7 cellular contexts compared by ENCODE assay signal in genomic region chr20:53162251-53162835, GRCh38.
DNase-seq lines count a peak whose midpoint lies in the region; ATAC-seq and TF ChIP-seq lines count a peak whose summit lies in the region.

No MANE protein-coding gene starts in this region.

- H3K4me2 ChIP-seq in HCT116 (ENCODE audit: low read length), result peak overlapping the region; percentile 56

- H3K27ac ChIP-seq in HCT116 (ENCODE audit: low read depth, low read length), result no peak overlapping the region
- peak overlapping the region; percentile 29 for H3K27ac ChIP-seq in ectodermal cell (ENCODE audit: insufficient read depth, low read depth, low read length, poor library complexity, severe bottlenecking)
- H3K27ac ChIP-seq in naive thymus-derived CD4-positive, alpha-beta T cell (ENCODE audit: low read depth, low read length), result no peak overlapping the region

- H3K27me3 ChIP-seq in HCT116 (ENCODE audit: insufficient read depth, low read length), result no peaks in the 10 kb centered on the region
- no peaks in the 10 kb centered on the region for H3K27me3 ChIP-seq in ectodermal cell (ENCODE audit: control insufficient read depth, insufficient read depth, low read length, poor library complexity, severe bottlenecking)
- no peaks in the 10 kb centered on the region for H3K27me3 ChIP-seq in naive thymus-derived CD4-positive, alpha-beta T cell (ENCODE audit: control insufficient read depth in 2 of 2, insufficient read depth in 2 of 2, low read length in 2 of 2)

- H3K4me1 ChIP-seq in HCT116 (ENCODE audit: control insufficient read depth in 1 of 2, insufficient read depth in 2 of 2, low read length in 2 of 2) (peaks cover 6 to 11% of the 10 kb centered on the region in 2 experiments; a peak in 3 of 4 replicates), ectodermal cell (ENCODE audit: control insufficient read depth, insufficient read depth, low read length) (peaks cover 7% of the 10 kb centered on the region)
- no peaks in the 10 kb centered on the region for H3K4me1 ChIP-seq in naive thymus-derived CD4-positive, alpha-beta T cell (ENCODE audit: control insufficient read depth in 2 of 2, insufficient read depth in 2 of 2, low read length in 2 of 2)

- H3K4me3 Mint-ChIP-seq in nephron progenitor cell, result peak overlapping the region; percentile 70
- H3K4me3 Mint-ChIP-seq in naive thymus-derived CD4-positive, alpha-beta T cell, result peak overlapping the region in 2 of 10 donors; percentile 18 to 27

- H3K9me3 ChIP-seq in HCT116 (ENCODE audit: control insufficient read depth in 1 of 2, insufficient read depth in 1 of 2, low read depth in 1 of 2, low read length in 2 of 2) (no peaks in the 10 kb centered on the region), ectodermal cell (ENCODE audit: control insufficient read depth, low read length) (no peaks in the 10 kb centered on the region)
- no peaks in the 10 kb centered on the region for H3K9me3 ChIP-seq in naive thymus-derived CD4-positive, alpha-beta T cell (ENCODE audit: control insufficient read depth in 2 of 3, low read length in 3 of 3)

- H3K9me3 Mint-ChIP-seq in nephron progenitor cell, result peaks cover 8% of the 10 kb centered on the region
- peaks cover 0 to 9% (median 0%) of the 10 kb centered on the region in 11 donors for H3K9me3 Mint-ChIP-seq in naive thymus-derived CD4-positive, alpha-beta T cell

- H3K79me2 ChIP-seq in HCT116 (ENCODE audit: insufficient read depth, low read length), result no peaks in the 10 kb centered on the region

- no TSS peak for BruUV-seq in HCT116 (replicated peaks; lab: Mats Ljungman, UMichigan)

- H3K9ac ChIP-seq in HCT116 (ENCODE audit: low read length), result no peak overlapping the region

- no peaks in the 10 kb centered on the region for H3K9me2 ChIP-seq in HCT116 (ENCODE audit: insufficient read depth)

- H3K27me3 Mint-ChIP-seq in nephron progenitor cell (ENCODE audit: low read depth, poor library complexity), result no peaks in the 10 kb centered on the region
- peaks cover 0 to 5% (median 0%) of the 10 kb centered on the region in 5 donors for H3K27me3 Mint-ChIP-seq in naive thymus-derived CD4-positive, alpha-beta T cell

- 17 to 22% methylated on average over 12 to 13 of the region's 13 CpGs for WGBS in ectodermal cell, 2 experiments

- peaks cover 24% of the 10 kb centered on the region for H3K36me3 Mint-ChIP-seq in nephron progenitor cell (ENCODE audit: low read depth)
- peaks cover 5 to 22% (median 16%) of the 10 kb centered on the region in 5 donors for H3K36me3 Mint-ChIP-seq in naive thymus-derived CD4-positive, alpha-beta T cell

- RAD21 ChIA-PET in HCT116 (lab: Charles Lee; ENCODE audit: low non-redundant PET in 1 of 2, low total read pairs in 2 of 2, uncharacterized antibody in 2 of 2, unreplicated experiment in 2 of 2), result no interaction called here

- peak; percentile 89 for ATAC-seq in HCT116
- no peak for ATAC-seq in naive thymus-derived CD4-positive, alpha-beta T cell

- H3K4me3 ChIP-seq in HCT116 (replicated peaks in 1 of 2; ENCODE audit: low read depth in 1 of 2, low read length in 2 of 2) (0 out of 4 replicates have a peak overlapping the region, but pooled peaks of 1 of the 2 experiments have one; percentile 5), ectodermal cell (ENCODE audit: insufficient read depth, low read depth, low read length) (no peak overlapping the region)
- H3K4me3 ChIP-seq in naive thymus-derived CD4-positive, alpha-beta T cell (ENCODE audit: low read length), result no peak overlapping the region

- H3K27ac Mint-ChIP-seq in nephron progenitor cell, result peak overlapping the region; percentile 64
- peak overlapping the region in 1 of 9 donors; percentile 20 for H3K27ac Mint-ChIP-seq in naive thymus-derived CD4-positive, alpha-beta T cell

- TF ChIP-seq RAD21 in HCT116 (IDR thresholded peaks at IDR 0.05; ENCODE audit: low read depth), result no peak

- CTCF ChIA-PET in HCT116 (lab: Charles Lee), result no interaction called here
- CTCF ChIA-PET in naive thymus-derived CD4-positive, alpha-beta T cell (lab: Charles Lee), result no interaction called here

- H3K36me3 ChIP-seq in HCT116 (ENCODE audit: control insufficient read depth in 1 of 2, insufficient read depth in 2 of 2, low read length in 2 of 2), result no peaks in the 10 kb centered on the region
- no peaks in the 10 kb centered on the region for H3K36me3 ChIP-seq in ectodermal cell (ENCODE audit: control insufficient read depth, insufficient read depth, low read length)
- no peaks in the 10 kb centered on the region for H3K36me3 ChIP-seq in naive thymus-derived CD4-positive, alpha-beta T cell (ENCODE audit: control insufficient read depth in 2 of 3, insufficient read depth in 3 of 3, low read length in 3 of 3)

- peak; percentile 42 for DNase-seq in HCT116 (ENCODE audit: low read depth, low spot score)
- DNase-seq in NCI-H460 (ENCODE audit: extremely low read depth, low read depth), result peak; percentile 14
- peak; percentile 57 for DNase-seq in nephron progenitor cell
- no peak for DNase-seq in naive thymus-derived CD4-positive, alpha-beta T cell
- no peak for DNase-seq in cerebellar nuclear complex (lab: John Stamatoyannopoulos, UW)
- DNase-seq in Kasumi-1 (lab: John Stamatoyannopoulos, UW), result no peak

- peaks cover 38% of the 10 kb centered on the region for H3K4me1 Mint-ChIP-seq in nephron progenitor cell
- H3K4me1 Mint-ChIP-seq in naive thymus-derived CD4-positive, alpha-beta T cell, result peaks cover 13 to 39% (median 25%) of the 10 kb centered on the region in 7 donors

- POLR2A ChIA-PET in HCT116 (lab: Charles Lee), result no interaction called here
- POLR2A ChIA-PET in naive thymus-derived CD4-positive, alpha-beta T cell (lab: Charles Lee), result interaction anchor here (0.6 kb wide), 2 partner anchors 39 to 775 kb away, joined by 3 to 5 read pairs; no protein-coding TSS in a partner anchor

- TF ChIP-seq CTCF in HCT116 (IDR thresholded peaks at IDR 0.05 in 2 of 3, conservative IDR thresholded peaks at IDR 0.05 in 1 of 3; ENCODE audit: borderline replicate concordance in 1 of 3, insufficient read depth in 1 of 3, low read depth in 2 of 3, low read length in 2 of 3), result peak in 2 of 3 experiments; percentile 32 to 37; a peak in 3 of 6 replicates
- peak; percentile 40 for TF ChIP-seq CTCF in nephron progenitor cell (IDR thresholded peaks at IDR 0.05)

- peak overlapping the region; percentile 31 for H2AFZ ChIP-seq in HCT116 (ENCODE audit: low read depth, low read length, poor library complexity, severe bottlenecking)

- TF ChIP-seq POLR2A in HCT116 (IDR thresholded peaks at IDR 0.05; ENCODE audit: borderline replicate concordance, extremely low read depth, insufficient read depth, insufficient read length), result no peak

- no peaks in the 10 kb centered on the region for H4K20me1 ChIP-seq in HCT116 (ENCODE audit: insufficient read depth)

- intact Hi-C loops in HCT116 (cut with micrococcal nuclease), result no loop called here
- intact Hi-C loops in naive thymus-derived CD4-positive, alpha-beta T cell (cut with micrococcal nuclease), result no loop called here

TF ChIP-seq in HCT116, 20 proteins besides CTCF, POLR2A, EP300 and RAD21 (continues in another document):
- TF ChIP-seq CBX3 (IDR thresholded peaks at IDR 0.05; ENCODE audit: low read depth) (0 out of 2 replicates have a peak, but pooled peaks have one; percentile 29), SP1 (IDR thresholded peaks at IDR 0.05; ENCODE audit: low read depth) (peak; percentile 23; the same call in 1 of the 2 replicates), ZNF274 (IDR thresholded peaks at IDR 0.05; ENCODE audit: low read depth, low read length) (no peak), FOSL1 (IDR thresholded peaks at IDR 0.05; ENCODE audit: low read depth) (no peak), ZBTB33 (IDR thresholded peaks at IDR 0.05; ENCODE audit: extremely low read depth, insufficient replicate concordance, low read length) (no peak), POLR2AphosphoS5 (IDR thresholded peaks at IDR 0.05; ENCODE audit: low read depth, low read length) (no peak), TCF7L2 (IDR thresholded peaks at IDR 0.05; ENCODE audit: borderline replicate concordance, extremely low read depth, insufficient read depth, insufficient read length) (no peak), ELF1 (IDR thresholded peaks at IDR 0.05; ENCODE audit: borderline replicate concordance, low read depth) (no peak), EGR1 (IDR thresholded peaks at IDR 0.05; ENCODE audit: low read depth) (no peak), JUND (IDR thresholded peaks at IDR 0.05) (peak; percentile 25; the same call in 1 of the 2 replicates), ATF3 (IDR thresholded peaks at IDR 0.05) (no peak), EZH2 (IDR thresholded peaks at IDR 0.05) (no peak), CEBPB (IDR thresholded peaks at IDR 0.05; ENCODE audit: low read depth) (no peak), ZFX (IDR thresholded peaks at IDR 0.05) (no peak)

Comparison
In these comparisons a context has a peak if more than half of its experiments do, and no peak if none do; other contexts are left out.
1. DNase-seq: peak in HCT116 (single experiment), NCI-H460 (single experiment) and nephron progenitor cell (single experiment); none in naive thymus-derived CD4-positive, alpha-beta T cell (0 of 9), cerebellar nuclear complex (0 of 2) and Kasumi-1 (0 of 2).